ENCODE assay signal across 1 cellular context in genomic region chr20:24767623-24768100, GRCh38.
TF ChIP-seq lines count a peak whose summit lies in the region.

No MANE protein-coding gene starts in this region.

TF ChIP-seq in H1, 55 proteins besides CTCF, POLR2A, EP300 and RAD21:
- TF ChIP-seq SP4 (IDR thresholded peaks at IDR 0.05; ENCODE audit: low read length) (no peak), BACH1 (IDR thresholded peaks at IDR 0.05; ENCODE audit: low read length) (no peak), CREB1 (IDR thresholded peaks at IDR 0.05) (no peak), MAFK (IDR thresholded peaks at IDR 0.05; ENCODE audit: low read depth, low read length) (no peak), YY1 (IDR thresholded peaks at IDR 0.05; ENCODE audit: low read depth, low read length) (no peak), SUZ12 (IDR thresholded peaks at IDR 0.05; ENCODE audit: low read length) (no peak), CHD2 (IDR thresholded peaks at IDR 0.05; ENCODE audit: low read length) (no peak), TBP (IDR thresholded peaks at IDR 0.05; ENCODE audit: low read depth, low read length) (no peak), TCF12 (IDR thresholded peaks at IDR 0.05; ENCODE audit: low read depth, low read length) (no peak), SAP30 (IDR thresholded peaks at IDR 0.05; ENCODE audit: insufficient read depth, insufficient replicate concordance, low read length) (no peak), ZNF274 (IDR thresholded peaks at IDR 0.05; ENCODE audit: borderline replicate concordance, extremely low read depth, low read length) (no peak), HDAC2 (IDR thresholded peaks at IDR 0.05; ENCODE audit: borderline replicate concordance in 1 of 2, low read depth in 2 of 2, low read length in 2 of 2) (no peak), CBX5 (IDR thresholded peaks at IDR 0.05; ENCODE audit: low read depth, low read length) (no peak), RBBP5 (IDR thresholded peaks at IDR 0.05; ENCODE audit: borderline replicate concordance, low read depth, low read length) (no peak), SP2 (IDR thresholded peaks at IDR 0.05; ENCODE audit: low read length) (no peak), CEBPB (IDR thresholded peaks at IDR 0.05; ENCODE audit: low read depth, low read length) (no peak)
- TF ChIP-seq, protein P1, sequence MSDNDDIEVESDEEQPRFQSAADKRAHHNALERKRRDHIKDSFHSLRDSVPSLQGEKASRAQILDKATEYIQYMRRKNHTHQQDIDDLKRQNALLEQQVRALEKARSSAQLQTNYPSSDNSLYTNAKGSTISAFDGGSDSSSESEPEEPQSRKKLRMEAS (IDR thresholded peaks at IDR 0.05): no peak
